In the genomic region with DNA sequence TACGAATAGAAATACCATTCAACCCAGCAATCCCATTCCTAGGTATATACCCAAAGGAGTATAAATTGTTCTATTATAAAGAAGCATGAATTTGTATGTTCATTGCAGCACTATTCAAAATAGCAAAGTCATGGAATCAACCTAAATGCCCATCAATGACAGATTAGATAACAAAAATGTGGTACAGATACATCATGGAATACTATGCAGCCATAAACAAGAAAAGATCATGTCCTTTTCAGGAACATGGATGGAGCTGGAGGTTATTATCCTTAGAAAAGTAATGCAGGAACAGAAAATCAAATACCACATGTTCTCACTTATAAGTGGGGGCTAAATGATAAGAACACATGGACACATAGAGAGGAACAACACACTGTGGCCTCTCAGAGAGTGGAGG, we compare ENCODE assay signal across 35 cellular contexts.
"Had no signal": no experiment of that assay in that cellular context is flagged by ENCODE, and none has a peak within 500 bp of the region (broad histone marks: within the 10 kb centered on the region; RNA-seq: fewer than 3 reads in every experiment).

No MANE protein-coding gene starts in this region.

- H3K4me3 ChIP-seq: MG63 had no signal

- H3K36me3 ChIP-seq: MG63 had no signal

- H3K27me3 ChIP-seq: MG63 had no signal

- DNase-seq: Karpas-422, Kasumi-1, MG63, MM.1S, MV-4-11, NCI-H1048, NCI-H1092, NCI-H1092 treated with DMSO at 0.1 percent for 48 hours, NCI-H1105, NCI-H1105 treated with DMSO at 0.1 percent for 48 hours, NCI-H1417, NCI-H1417 treated with DMSO at 0.1 percent for 48 hours, NCI-H1436, NCI-H1436 treated with DMSO at 0.1 percent for 48 hours, NCI-H146, NCI-H1694, NCI-H1694 treated with DMSO at 0.1 percent for 48 hours, NCI-H187, NCI-H187 treated with DMSO at 0.1 percent for 48 hours, NCI-H1930, NCI-H2029, NCI-H2029 treated with DMSO at 0.1 percent for 48 hours, NCI-H2081, NCI-H2081 treated with DMSO at 0.1 percent for 48 hours, NCI-H2107, NCI-H2171, NCI-H2171 treated with DMSO at 0.1 percent for 48 hours, NCI-H2227 treated with DMSO at 0.1 percent for 48 hours, NCI-H226, NCI-H345, NCI-H446, NCI-H446 treated with DMSO at 0.1 percent for 48 hours, NCI-H510A, NCI-H510A treated with DMSO at 0.1 percent for 48 hours, NCI-H524 had no signal

- H3K9me3 ChIP-seq: MG63 had no signal
